10 cellular contexts compared by ENCODE assay signal in the genomic region with DNA sequence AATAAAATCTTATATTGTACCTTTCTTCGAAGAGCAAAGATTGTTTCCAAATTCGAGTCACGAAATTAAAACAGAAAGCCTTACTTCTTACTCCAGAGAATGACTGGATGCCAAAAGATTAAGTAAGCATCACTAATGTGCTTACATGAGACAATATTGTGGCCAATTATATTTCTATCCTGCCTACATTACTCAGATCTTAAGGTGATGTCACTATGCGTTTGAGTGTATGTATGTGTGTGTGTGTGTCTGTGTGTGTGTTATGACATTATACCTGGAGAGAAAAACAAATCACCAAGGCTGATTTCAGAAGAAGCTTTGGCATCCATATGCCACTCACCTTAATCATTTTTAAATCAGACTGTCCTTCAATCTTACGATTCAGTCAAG.
A peak's percentile ranks its signal among the peaks of the same experiment; 100 is the strongest.
DNase-seq lines count a peak whose midpoint lies in the region; ATAC-seq and TF ChIP-seq lines count a peak whose summit lies in the region.
"Had no signal": no experiment of that assay in that cellular context is flagged by ENCODE, and none has a peak within 500 bp of the region (broad histone marks: within the 10 kb centered on the region; RNA-seq: fewer than 3 reads in every experiment).

No MANE protein-coding gene starts in this region.

- H3K36me3 Mint-ChIP-seq in CD4-positive, alpha-beta memory T cell = no peaks in the 10 kb centered on the region
- H3K36me3 Mint-ChIP-seq in chondrocyte (ENCODE audit: low read depth) = no peaks in the 10 kb centered on the region

- TF ChIP-seq CTCF in chondrocyte (IDR thresholded peaks at IDR 0.05) = no peak

- H3K27me3 ChIP-seq in CD4-positive, alpha-beta memory T cell (ENCODE audit: insufficient read depth, low read length) = no peaks in the 10 kb centered on the region

- peak overlapping the region in 3 of 8 donors; percentile 2 to 71 (median 31) for H3K4me3 Mint-ChIP-seq in CD4-positive, alpha-beta memory T cell
- H3K4me3 Mint-ChIP-seq in chondrocyte (ENCODE audit: unreplicated experiment) = no peak overlapping the region

- CTCF ChIA-PET in CD4-positive, alpha-beta memory T cell (lab: Charles Lee; ENCODE audit: partially characterized antibody) = no interaction called here

- peak overlapping the region; percentile 4 for H3K27ac ChIP-seq in CD4-positive, alpha-beta memory T cell (ENCODE audit: low read depth, low read length)
- H3K27ac ChIP-seq in epithelial cell of prostate = peak overlapping the region; percentile 21

- H3K9me3 Mint-ChIP-seq in CD4-positive, alpha-beta memory T cell = peaks cover 0 to 10% (median 2%) of the 10 kb centered on the region in 8 donors
- no peaks in the 10 kb centered on the region for H3K9me3 Mint-ChIP-seq in chondrocyte (ENCODE audit: low read depth)

- H3K27ac Mint-ChIP-seq in CD4-positive, alpha-beta memory T cell = peak overlapping the region; percentile 48 to 94 (median 83)
- no peak overlapping the region for H3K27ac Mint-ChIP-seq in chondrocyte (ENCODE audit: unreplicated experiment)

- no peaks in the 10 kb centered on the region for H3K36me3 ChIP-seq in CD4-positive, alpha-beta memory T cell (ENCODE audit: insufficient read depth, low read length)

- peak in 1 of 5 donors; percentile 68 for DNase-seq in CD4-positive, alpha-beta memory T cell
- DNase-seq in NCI-H460 (ENCODE audit: extremely low read depth, low read depth) (peak; percentile 57), epithelial cell of prostate (ENCODE audit: low read depth, low spot score) (peak; percentile 45), chondrocyte (ENCODE audit: low spot score) (no peak), NK-92 (lab: John Stamatoyannopoulos, UW; ENCODE audit: unreplicated experiment) (no peak), SKM-1 treated with dmso at 0.1 percent for 144 hours (lab: John Stamatoyannopoulos, UW; ENCODE audit: unreplicated experiment) (no peak)
- DNase-seq: NCI-H1694 treated with DMSO at 0.1 percent for 48 hours had no signal

- H3K27me3 Mint-ChIP-seq in CD4-positive, alpha-beta memory T cell = no peaks in the 10 kb centered on the region
- H3K27me3 Mint-ChIP-seq in chondrocyte (ENCODE audit: low read depth) = no peaks in the 10 kb centered on the region

- ATAC-seq in GM19455 (IDR thresholded peaks at IDR 0.05; ENCODE audit: unreplicated experiment) (peak; percentile 5), GM21526 (IDR thresholded peaks at IDR 0.05; ENCODE audit: low FRiP score, unreplicated experiment) (no peak)

- no peaks in the 10 kb centered on the region for H3K9me3 ChIP-seq in CD4-positive, alpha-beta memory T cell (ENCODE audit: control insufficient read depth in 1 of 2, low read length in 2 of 2)

- no peak overlapping the region for H3K4me3 ChIP-seq in CD4-positive, alpha-beta memory T cell (ENCODE audit: low read length in 2 of 2)
- H3K4me3 ChIP-seq: lung had no signal

- H3K4me1 ChIP-seq in CD4-positive, alpha-beta memory T cell (ENCODE audit: insufficient read depth, low read length) = peaks cover 28% of the 10 kb centered on the region

- intact Hi-C loops in CD4-positive, alpha-beta memory T cell (cut with micrococcal nuclease) = loop anchor here (10.0 kb wide), 1 partner anchor 381 kb away; no protein-coding TSS in a partner anchor

- peaks cover 14 to 27% (median 18%) of the 10 kb centered on the region in 4 donors for H3K4me1 Mint-ChIP-seq in CD4-positive, alpha-beta memory T cell
- H3K4me1 Mint-ChIP-seq in chondrocyte (ENCODE audit: low read depth) = peaks cover 9% of the 10 kb centered on the region

- POLR2A ChIA-PET in CD4-positive, alpha-beta memory T cell (lab: Charles Lee; ENCODE audit: partially characterized antibody) = interaction anchor here (0.6 kb wide), 1 partner anchor 473 kb away, joined by 4 read pairs; no protein-coding TSS in a partner anchor

Comparison
In these comparisons a context has a peak if more than half of its experiments do, and no peak if none do; other contexts are left out.
1. DNase-seq: peak in NCI-H460 (single experiment) and epithelial cell of prostate (single experiment); none in chondrocyte (single experiment), NK-92 (single experiment) and SKM-1 treated with dmso at 0.1 percent for 144 hours (single experiment).